ENCODE assay signal across 1 cellular context in genomic region chr16:49630783-49631182, GRCh38.
TF ChIP-seq lines count a peak whose summit lies in the region.

No MANE protein-coding gene starts in this region.

TF ChIP-seq in SK-N-SH treated with all-trans-retinoic acid at 6 μM for 48 hours, 23 proteins besides CTCF, POLR2A, EP300 and RAD21 (continued from another document):
- TF ChIP-seq TOX (CRISPR knock-in tag; IDR thresholded peaks at IDR 0.05; ENCODE audit: borderline replicate concordance), result no peak
- no peak for TF ChIP-seq CREB5 (CRISPR knock-in tag; IDR thresholded peaks at IDR 0.05; ENCODE audit: low read depth)
- TF ChIP-seq, protein P1, sequence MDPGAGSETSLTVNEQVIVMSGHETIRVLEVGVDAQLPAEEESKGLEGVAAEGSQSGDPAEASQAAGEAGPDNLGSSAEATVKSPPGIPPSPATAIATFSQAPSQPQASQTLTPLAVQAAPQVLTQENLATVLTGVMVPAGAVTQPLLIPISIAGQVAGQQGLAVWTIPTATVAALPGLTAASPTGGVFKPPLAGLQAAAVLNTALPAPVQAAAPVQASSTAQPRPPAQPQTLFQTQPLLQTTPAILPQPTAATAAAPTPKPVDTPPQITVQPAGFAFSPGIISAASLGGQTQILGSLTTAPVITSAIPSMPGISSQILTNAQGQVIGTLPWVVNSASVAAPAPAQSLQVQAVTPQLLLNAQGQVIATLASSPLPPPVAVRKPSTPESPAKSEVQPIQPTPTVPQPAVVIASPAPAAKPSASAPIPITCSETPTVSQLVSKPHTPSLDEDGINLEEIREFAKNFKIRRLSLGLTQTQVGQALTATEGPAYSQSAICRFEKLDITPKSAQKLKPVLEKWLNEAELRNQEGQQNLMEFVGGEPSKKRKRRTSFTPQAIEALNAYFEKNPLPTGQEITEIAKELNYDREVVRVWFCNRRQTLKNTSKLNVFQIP (CRISPR knock-in tag; IDR thresholded peaks at IDR 0.05; ENCODE audit: borderline replicate concordance, low read depth), result no peak
TF ChIP-seq in SK-N-SH treated with all-trans-retinoic acid at 6 μM for 48 hours: peak in this region for 0.
